12 cellular contexts compared by ENCODE assay signal in the genomic region with DNA sequence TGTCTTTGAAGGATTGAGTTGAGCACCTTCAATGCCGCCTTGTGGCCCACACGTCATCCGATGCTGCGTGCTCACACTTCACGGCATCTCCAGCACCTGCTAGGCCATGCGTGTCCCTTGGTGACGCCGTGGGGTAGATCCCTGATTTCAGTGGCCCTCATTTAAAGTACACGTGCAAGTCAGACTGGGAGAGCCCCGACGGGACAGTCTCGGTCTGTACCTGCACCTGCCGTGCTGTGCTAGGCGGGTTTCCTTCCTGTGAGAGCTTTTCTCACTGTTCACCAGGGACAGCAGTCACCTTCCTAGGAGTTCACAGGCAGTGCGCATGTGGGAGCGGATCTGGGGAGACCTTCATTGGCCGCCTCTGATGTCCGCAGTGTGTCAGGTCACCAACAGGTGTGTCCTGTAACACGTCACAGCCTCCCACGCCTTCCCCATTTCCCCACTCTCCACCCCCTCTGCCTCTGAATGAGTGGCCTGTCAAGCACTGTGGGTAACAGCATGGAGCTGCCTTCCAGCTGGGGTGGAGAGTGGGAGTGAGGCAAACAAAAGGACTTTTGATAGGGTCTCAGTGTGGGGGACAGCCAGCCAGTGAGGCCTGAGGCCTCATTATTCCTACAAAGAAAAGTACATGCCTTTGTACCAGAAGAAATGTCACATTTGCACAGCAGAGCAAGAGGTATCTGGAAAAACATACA.
DNase-seq lines count a peak whose midpoint lies in the region; ATAC-seq and TF ChIP-seq lines count a peak whose summit lies in the region.
"Had no signal": no experiment of that assay in that cellular context is flagged by ENCODE, and none has a peak within 500 bp of the region (broad histone marks: within the 10 kb centered on the region; RNA-seq: fewer than 3 reads in every experiment).

No MANE protein-coding gene starts in this region.

- peaks cover 42% of the 10 kb centered on the region for H3K4me1 Mint-ChIP-seq in glutamatergic neuron (ENCODE audit: low read depth, unreplicated experiment)
- no peaks in the 10 kb centered on the region for H3K4me1 Mint-ChIP-seq in natural killer cell treated with Interleukin-12 subunit alpha and Interleukin-12 subunit beta and Interleukin-15 and Interleukin-18, amount 100 ng/mL, for 72 hours (ENCODE audit: low read depth in 2 of 2)
- H3K4me1 Mint-ChIP-seq: stimulated activated naive CD8-positive, alpha-beta T cell treated with anti-CD3 and anti-CD28 coated beads, Interleukin-15, amount 100 ng/mL, for 72 hours had no signal

- DNase-seq in ascending aorta (ENCODE audit: low spot score in 2 of 2), result no peak
- DNase-seq in heart right ventricle, result no peak
- DNase-seq in upper lobe of right lung, result peak; percentile 49
- DNase-seq in glutamatergic neuron, result no peak
- DNase-seq in natural killer cell treated with Interleukin-12 subunit alpha and Interleukin-12 subunit beta and Interleukin-15 and Interleukin-18, amount 100 ng/mL, for 72 hours (ENCODE audit: low spot score), result no peak
- DNase-seq in OCI-M1 (lab: John Stamatoyannopoulos, UW), result no peak
- DNase-seq: NCI-H1930; stimulated activated naive CD8-positive, alpha-beta T cell treated with anti-CD3 and anti-CD28 coated beads, Interleukin-15, amount 100 ng/mL, for 72 hours had no signal

- H3K4me3 Mint-ChIP-seq in glutamatergic neuron (ENCODE audit: unreplicated experiment), result no peak overlapping the region
- no peak overlapping the region for H3K4me3 Mint-ChIP-seq in natural killer cell treated with Interleukin-12 subunit alpha and Interleukin-12 subunit beta and Interleukin-15 and Interleukin-18, amount 100 ng/mL, for 72 hours
- H3K4me3 Mint-ChIP-seq: stimulated activated naive CD8-positive, alpha-beta T cell treated with anti-CD3 and anti-CD28 coated beads, Interleukin-15, amount 100 ng/mL, for 72 hours had no signal

- intact Hi-C loops in ascending aorta (cut with DNase I) (loop anchor here (5.0 kb wide), 2 partner anchors 54 to 74 kb away; no protein-coding TSS in a partner anchor), heart right ventricle (cut with DNase I) (loop anchor here in 4 of 10 donors (5.0 to 10.0 kb wide), 4 partner anchors 46 to 66 kb away; no protein-coding TSS in a partner anchor), upper lobe of right lung (cut with DNase I) (no loop called here)

- H2AFZ ChIP-seq in parathyroid adenoma, result no peak overlapping the region

- no peak overlapping the region for H3K9ac ChIP-seq in parathyroid adenoma

- WGBS in heart right ventricle, 2 donors, result 66 to 68% methylated on average over 20 of the region's 20 CpGs

- H3K4me2 ChIP-seq in parathyroid adenoma (ENCODE audit: low read length), result peak overlapping the region; percentile 50

- H3K4me3 ChIP-seq in ascending aorta (no peak overlapping the region), heart right ventricle (no peak overlapping the region), parathyroid adenoma (ENCODE audit: low read depth, low read length) (peak overlapping the region; percentile 12), upper lobe of right lung (no peak overlapping the region)

- H3K27me3 Mint-ChIP-seq in glutamatergic neuron (ENCODE audit: unreplicated experiment), result peaks cover 10% of the 10 kb centered on the region
- no peaks in the 10 kb centered on the region for H3K27me3 Mint-ChIP-seq in natural killer cell treated with Interleukin-12 subunit alpha and Interleukin-12 subunit beta and Interleukin-15 and Interleukin-18, amount 100 ng/mL, for 72 hours
- H3K27me3 Mint-ChIP-seq: stimulated activated naive CD8-positive, alpha-beta T cell treated with anti-CD3 and anti-CD28 coated beads, Interleukin-15, amount 100 ng/mL, for 72 hours had no signal

- H3K36me3 ChIP-seq in ascending aorta (peaks cover 41 to 59% of the 10 kb centered on the region in 2 donors), heart right ventricle (peaks cover 0 to 97% (median 47%) of the 10 kb centered on the region in 9 donors), parathyroid adenoma (ENCODE audit: control insufficient read depth, insufficient read depth, low read length) (no peaks in the 10 kb centered on the region), upper lobe of right lung (peaks cover 57% of the 10 kb centered on the region)

- H3K4me1 ChIP-seq in ascending aorta, result peaks cover 42 to 82% of the 10 kb centered on the region in 2 donors
- peaks cover 31 to 100% (median 94%) of the 10 kb centered on the region in 9 donors for H3K4me1 ChIP-seq in heart right ventricle
- peaks cover 12% of the 10 kb centered on the region for H3K4me1 ChIP-seq in parathyroid adenoma
- H3K4me1 ChIP-seq in upper lobe of right lung, result peaks cover 17% of the 10 kb centered on the region

- ATAC-seq in heart right ventricle, result no peak
- ATAC-seq in upper lobe of right lung, result no peak
- ATAC-seq in natural killer cell treated with Interleukin-12 subunit alpha and Interleukin-12 subunit beta and Interleukin-15 and Interleukin-18, amount 100 ng/mL, for 72 hours, result no peak
- ATAC-seq: SK-N-SH treated with all-trans-retinoic acid at 6 μM for 48 hours; stimulated activated naive CD8-positive, alpha-beta T cell treated with anti-CD3 and anti-CD28 coated beads, Interleukin-15, amount 100 ng/mL, for 72 hours had no signal

- H3K27ac ChIP-seq in ascending aorta, result peak overlapping the region; percentile 84 to 95
- peak overlapping the region in 8 of 10 donors; percentile 8 to 86 (median 44) for H3K27ac ChIP-seq in heart right ventricle
- no peak overlapping the region for H3K27ac ChIP-seq in parathyroid adenoma
- no peak overlapping the region for H3K27ac ChIP-seq in upper lobe of right lung
- H3K27ac ChIP-seq: VCaP had no signal

- no peak overlapping the region for H3K27ac Mint-ChIP-seq in glutamatergic neuron (ENCODE audit: unreplicated experiment)
- H3K27ac Mint-ChIP-seq in natural killer cell treated with Interleukin-12 subunit alpha and Interleukin-12 subunit beta and Interleukin-15 and Interleukin-18, amount 100 ng/mL, for 72 hours, result no peak overlapping the region

- no peak for TF ChIP-seq CTCF in ascending aorta (IDR thresholded peaks at IDR 0.05)
- TF ChIP-seq CTCF in heart right ventricle (IDR thresholded peaks at IDR 0.05), result no peak
- no peak for TF ChIP-seq CTCF in parathyroid adenoma (IDR thresholded peaks at IDR 0.05)
- TF ChIP-seq CTCF in upper lobe of right lung (IDR thresholded peaks at IDR 0.05), result no peak
- TF ChIP-seq CTCF in glutamatergic neuron (IDR thresholded peaks at IDR 0.05; ENCODE audit: partially characterized antibody, unreplicated experiment), result no peak

- peaks cover 30% of the 10 kb centered on the region for H3K79me2 ChIP-seq in parathyroid adenoma

- no peaks in the 10 kb centered on the region for H3K36me3 Mint-ChIP-seq in glutamatergic neuron (ENCODE audit: unreplicated experiment)
- H3K36me3 Mint-ChIP-seq in natural killer cell treated with Interleukin-12 subunit alpha and Interleukin-12 subunit beta and Interleukin-15 and Interleukin-18, amount 100 ng/mL, for 72 hours, result no peaks in the 10 kb centered on the region

- H3K9me3 ChIP-seq in ascending aorta, result no peaks in the 10 kb centered on the region
- H3K9me3 ChIP-seq in heart right ventricle, result no peaks in the 10 kb centered on the region
- H3K9me3 ChIP-seq in parathyroid adenoma (ENCODE audit: control insufficient read depth, low read length), result no peaks in the 10 kb centered on the region
- H3K9me3 ChIP-seq in upper lobe of right lung, result no peaks in the 10 kb centered on the region
- H3K9me3 ChIP-seq: Caco-2 had no signal

- peaks cover 15% of the 10 kb centered on the region for H3K9me3 Mint-ChIP-seq in glutamatergic neuron (ENCODE audit: unreplicated experiment)
- no peaks in the 10 kb centered on the region for H3K9me3 Mint-ChIP-seq in natural killer cell treated with Interleukin-12 subunit alpha and Interleukin-12 subunit beta and Interleukin-15 and Interleukin-18, amount 100 ng/mL, for 72 hours
- H3K9me3 Mint-ChIP-seq: stimulated activated naive CD8-positive, alpha-beta T cell treated with anti-CD3 and anti-CD28 coated beads, Interleukin-15, amount 100 ng/mL, for 72 hours had no signal

- H3K27me3 ChIP-seq in ascending aorta, result no peaks in the 10 kb centered on the region
- no peaks in the 10 kb centered on the region for H3K27me3 ChIP-seq in heart right ventricle
- H3K27me3 ChIP-seq in parathyroid adenoma (ENCODE audit: control insufficient read depth, insufficient read depth, low read length), result no peaks in the 10 kb centered on the region
- H3K27me3 ChIP-seq in upper lobe of right lung, result no peaks in the 10 kb centered on the region

Comparison
In these comparisons a context has a peak if more than half of its experiments do, and no peak if none do; other contexts are left out.
1. H3K27ac ChIP-seq: peak in ascending aorta (2 of 2) and heart right ventricle (8 of 10); none in parathyroid adenoma (single experiment) and upper lobe of right lung (single experiment).